In the genomic region with DNA sequence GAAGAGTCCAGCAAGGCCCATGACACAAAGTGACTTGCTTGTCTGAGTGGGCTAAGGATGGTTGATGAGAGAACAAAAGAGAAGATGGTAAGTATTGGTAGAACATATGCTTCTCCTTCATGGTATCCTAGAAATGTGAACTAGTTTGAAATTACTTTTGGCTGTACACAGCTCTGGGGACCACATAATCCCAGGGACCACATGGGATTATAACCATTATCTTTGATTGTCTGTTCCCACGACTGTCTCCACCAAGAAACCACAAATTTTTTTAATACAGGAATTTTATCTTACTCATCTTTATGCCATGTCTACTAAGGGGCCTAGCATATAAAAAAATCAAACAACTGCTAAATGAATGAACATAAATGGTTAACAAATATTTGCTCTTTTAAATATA, we compare ENCODE assay signal across 29 cellular contexts.
"Had no signal": no experiment of that assay in that cellular context is flagged by ENCODE, and none has a peak within 500 bp of the region (broad histone marks: within the 10 kb centered on the region; RNA-seq: fewer than 3 reads in every experiment).

No MANE protein-coding gene starts in this region.

- DNase-seq: activated CD4-positive, alpha-beta memory T cell treated with anti-CD3 and anti-CD28 coated beads, Interleukin-2, amount 10 ng/mL, durations not matched to agents 7 days and 5 days; activated CD4-positive, alpha-beta T cell treated with anti-CD3 and anti-CD28 coated beads for 1 hour; activated CD4-positive, alpha-beta T cell treated with anti-CD3 and anti-CD28 coated beads for 4 hours; activated CD4-positive, alpha-beta T cell treated with anti-CD3 and anti-CD28 coated beads, Interleukin-2, amount 10 ng/mL, durations not matched to agents 7 days and 5 days; activated CD4-positive, alpha-beta T cell treated with anti-CD3 and anti-CD28 coated beads, Interleukin-2, amount 50 U/mL, for 4 hours; activated CD8-positive, alpha-beta memory T cell treated with anti-CD3 and anti-CD28 coated beads, Interleukin-2, amount 50 U/mL, for 48 hours; activated gamma-delta T cell; activated naive CD4-positive, alpha-beta T cell; activated naive CD4-positive, alpha-beta T cell treated with anti-CD3 and anti-CD28 coated beads, Interleukin-2, amount 10 ng/mL, durations not matched to agents 7 days and 5 days; activated naive CD8-positive, alpha-beta T cell treated with anti-CD3 and anti-CD28 coated beads, Interleukin-2, amount 10 ng/mL, durations not matched to agents 7 days and 5 days; activated T-cell treated with anti-CD3 and anti-CD28 coated beads for 4 hours; activated T-cell treated with anti-CD3 and anti-CD28 coated beads, Interleukin-2, amount 50 U/mL, for 24 hours; activated T-cell treated with anti-CD3 and anti-CD28 coated beads, Interleukin-2, amount 50 U/mL, for 72 hours; amniotic stem cell; anterior cingulate cortex; brain microvascular endothelial cell; cortex of kidney; dermis blood vessel endothelial cell; effector CD4-positive, alpha-beta T cell; effector memory CD8-positive, alpha-beta T cell; erythroblast; foreskin melanocyte; T-helper 2 cell had no signal

- H3K27me3 ChIP-seq: brain microvascular endothelial cell, esophagus muscularis mucosa, gastroesophageal sphincter had no signal

- FAIRE-seq: astrocyte, colon, TTC549 had no signal

- H3K4me1 ChIP-seq: esophagus muscularis mucosa, gastroesophageal sphincter had no signal

- H3K4me3 ChIP-seq: esophagus muscularis mucosa, gastroesophageal sphincter had no signal

- H3K9me3 ChIP-seq: esophagus muscularis mucosa, gastroesophageal sphincter had no signal

- H3K36me3 ChIP-seq: brain microvascular endothelial cell, esophagus muscularis mucosa, gastroesophageal sphincter had no signal

- H3K27ac ChIP-seq: brain microvascular endothelial cell, esophagus muscularis mucosa, gastroesophageal sphincter, VCaP had no signal
